In the genomic region with DNA sequence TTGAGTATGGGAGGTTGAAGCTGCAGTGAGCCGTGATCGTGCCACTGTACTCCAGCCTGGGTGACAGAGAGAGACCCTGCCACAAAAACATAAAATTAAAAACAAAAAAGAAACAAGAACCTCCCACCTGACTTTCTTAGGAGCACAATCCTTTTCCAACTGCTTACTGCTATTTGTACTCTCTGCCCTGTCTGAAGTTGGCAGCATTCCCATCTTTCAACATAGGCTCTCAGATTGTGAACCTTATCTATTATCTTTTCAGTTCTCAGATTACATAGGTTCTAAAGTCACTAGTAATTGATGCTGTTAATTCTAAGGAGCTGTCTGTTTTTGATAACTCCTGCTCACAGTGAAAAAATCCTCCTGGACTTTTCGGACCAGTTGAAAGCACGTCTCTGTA, we compare ENCODE assay signal across 20 cellular contexts.
"Had no signal": no experiment of that assay in that cellular context is flagged by ENCODE, and none has a peak within 500 bp of the region (broad histone marks: within the 10 kb centered on the region; RNA-seq: fewer than 3 reads in every experiment).

No MANE protein-coding gene starts in this region.

- FAIRE-seq: keratinocyte, urothelium cell line had no signal

- H3K4me3 ChIP-seq: esophagus muscularis mucosa, gastrocnemius medialis, heart right ventricle, sigmoid colon, skin epidermis, suprapubic skin, thyroid gland had no signal

- H3K4me1 ChIP-seq: esophagus muscularis mucosa, gastrocnemius medialis, heart right ventricle, sigmoid colon, suprapubic skin, thyroid gland had no signal

- H3K27me3 ChIP-seq: esophagus muscularis mucosa, gastrocnemius medialis, heart right ventricle, sigmoid colon, suprapubic skin, thyroid gland had no signal

- DNase-seq: effector memory CD8-positive, alpha-beta T cell; gastrocnemius medialis; heart right ventricle; immature natural killer cell; left ventricle myocardium superior; naive thymus-derived CD8-positive, alpha-beta T cell; posterior cingulate gyrus; sigmoid colon; stimulated activated CD4-positive, alpha-beta T cell treated with anti-CD3 and anti-CD28 coated beads, Interleukin-12 subunit alpha, Interleukin-12 subunit beta, amount 100 ng/mL, for 4 hours; stimulated activated naive CD4-positive, alpha-beta T cell; thyroid gland had no signal

- H3K27ac ChIP-seq: epithelial cell of prostate, esophagus muscularis mucosa, gastrocnemius medialis, heart right ventricle, sigmoid colon, skin epidermis, suprapubic skin, thyroid gland had no signal

- H3K4me3 Mint-ChIP-seq: dendritic cell treated with granulocyte-macrophage colony-stimulating factor and Interleukin-4, amounts not matched to agents 40 ng/mL and 50 ng/mL, for 4 days; effector memory CD8-positive, alpha-beta T cell; immature natural killer cell; naive thymus-derived CD8-positive, alpha-beta T cell; neural crest cell; type B pancreatic cell had no signal

- H3K27me3 Mint-ChIP-seq: dendritic cell treated with granulocyte-macrophage colony-stimulating factor and Interleukin-4, amounts not matched to agents 40 ng/mL and 50 ng/mL, for 4 days; effector memory CD8-positive, alpha-beta T cell; naive thymus-derived CD8-positive, alpha-beta T cell; type B pancreatic cell had no signal

- H3K4me1 Mint-ChIP-seq: immature natural killer cell; naive thymus-derived CD8-positive, alpha-beta T cell; neural crest cell had no signal

- H3K27ac Mint-ChIP-seq: dendritic cell treated with granulocyte-macrophage colony-stimulating factor and Interleukin-4, amounts not matched to agents 40 ng/mL and 50 ng/mL, for 4 days; effector memory CD8-positive, alpha-beta T cell; immature natural killer cell; naive thymus-derived CD8-positive, alpha-beta T cell; type B pancreatic cell had no signal

- H3K9me3 Mint-ChIP-seq: type B pancreatic cell had no signal

- H3K9me3 ChIP-seq: gastrocnemius medialis, sigmoid colon, suprapubic skin, thyroid gland had no signal

- H3K36me3 Mint-ChIP-seq: immature natural killer cell; naive thymus-derived CD8-positive, alpha-beta T cell; type B pancreatic cell had no signal

- H3K36me3 ChIP-seq: esophagus muscularis mucosa, gastrocnemius medialis, heart right ventricle, sigmoid colon, suprapubic skin, thyroid gland had no signal
